In the genomic region with DNA sequence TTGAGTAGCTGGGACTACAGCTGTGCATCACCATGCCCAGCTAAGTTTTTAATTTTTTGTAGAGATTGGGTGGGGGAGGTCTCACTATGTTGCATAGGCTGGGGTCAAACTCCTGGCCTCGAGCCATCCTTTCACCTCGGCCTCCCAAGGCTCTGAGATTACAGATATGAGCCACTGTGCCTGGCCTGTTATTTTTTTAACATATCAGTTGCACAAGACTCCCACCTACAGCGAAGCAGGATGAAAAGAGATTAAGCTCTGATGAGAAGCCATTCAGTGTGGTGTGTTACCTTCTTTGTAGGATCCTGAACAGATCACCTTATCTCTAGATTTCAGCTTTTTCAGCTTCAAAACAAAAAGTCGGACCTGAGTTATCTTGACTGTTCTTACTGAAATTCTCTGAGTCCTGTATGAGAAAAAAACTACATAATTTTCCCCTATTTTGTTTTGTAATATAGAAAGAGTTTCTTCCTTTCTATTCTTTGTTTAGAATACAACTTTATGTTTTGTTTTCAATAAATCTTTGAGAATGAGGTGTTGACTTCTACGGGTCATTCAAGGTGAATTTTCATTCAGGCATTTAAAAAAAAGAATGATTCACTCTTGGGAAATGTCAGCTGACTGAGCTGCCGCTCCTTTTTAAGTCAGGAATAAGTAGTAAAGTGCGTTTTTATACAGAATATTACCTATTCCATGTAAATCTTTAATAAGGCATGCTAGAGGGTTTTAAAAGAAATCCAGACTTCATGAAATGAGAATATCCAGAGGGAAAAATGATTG, we compare ENCODE assay signal across 17 cellular contexts.
A peak's percentile ranks its signal among the peaks of the same experiment; 100 is the strongest.
DNase-seq lines count a peak whose midpoint lies in the region; ATAC-seq, FAIRE-seq and TF ChIP-seq lines count a peak whose summit lies in the region.
"Had no signal": no experiment of that assay in that cellular context is flagged by ENCODE, and none has a peak within 500 bp of the region (broad histone marks: within the 10 kb centered on the region; RNA-seq: fewer than 3 reads in every experiment).

No MANE protein-coding gene starts in this region.

- no peaks in the 10 kb centered on the region for H3K79me2 ChIP-seq in mammary epithelial cell (ENCODE audit: insufficient read depth, low read length)

- in situ Hi-C loops in mammary epithelial cell (cut with MboI; ENCODE audit: low sequenced_read_pairs in 2 of 2) = no loop called here
- in situ Hi-C loops in KBM-7 (cut with MboI; ENCODE audit: low pct_unique_long_range_greater_than_20kb, low sequenced_read_pairs) = no loop called here

- no peak overlapping the region for H3K9ac ChIP-seq in mammary epithelial cell (ENCODE audit: insufficient read depth, low read length)

- no peak overlapping the region for H3K4me2 ChIP-seq in mammary epithelial cell (ENCODE audit: insufficient read depth, low read depth, low read length)
- H3K4me2 ChIP-seq: PC-9 had no signal

- H4K20me1 ChIP-seq in mammary epithelial cell (ENCODE audit: insufficient read depth, low read length) = no peaks in the 10 kb centered on the region

- POLR2A ChIA-PET in MCF 10A (lab: Yijun Ruan, JAX) = interaction anchor here (0.9 to 1.5 kb wide), 4 partner anchors 10 to 374 kb away, joined by 3 to 4 read pairs (median 3); no protein-coding TSS in a partner anchor

- H3K27me3 Mint-ChIP-seq in MCF 10A (ENCODE audit: insufficient read depth, unreplicated experiment) = no peaks in the 10 kb centered on the region
- H3K27me3 Mint-ChIP-seq in stimulated activated memory B cell treated with anti-CD40 and anti-IgM and Interleukin-4, amounts not matched to agents 10 μg/mL and 1 μg/mL and 100 μg/mL, for 72 hours = no peaks in the 10 kb centered on the region

- H3K4me3 Mint-ChIP-seq in MCF 10A (ENCODE audit: unreplicated experiment) = peak overlapping the region; percentile 55
- no peak overlapping the region for H3K4me3 Mint-ChIP-seq in stimulated activated memory B cell treated with anti-CD40 and anti-IgM and Interleukin-4, amounts not matched to agents 10 μg/mL and 1 μg/mL and 100 μg/mL, for 72 hours
- H3K4me3 Mint-ChIP-seq: activated T-cell treated with anti-CD3 and anti-CD28 coated beads, Interleukin-2, amount 50 U/mL, for 24 hours; T-helper 1 cell treated with Interleukin-12 subunit alpha and Interleukin-12 subunit beta and Interleukin-4 antibody, amounts not matched to agents 30 μg/mL and 1 μg/mL, for 36 hours had no signal

- no peak for ATAC-seq in stimulated activated memory B cell treated with anti-CD40 and anti-IgM and Interleukin-4, amounts not matched to agents 10 μg/mL and 1 μg/mL and 100 μg/mL, for 72 hours

- no peak overlapping the region for H2AFZ ChIP-seq in mammary epithelial cell (ENCODE audit: low read depth, low read length)
- H2AFZ ChIP-seq: PC-9 had no signal

- H3K4me1 Mint-ChIP-seq in MCF 10A (ENCODE audit: insufficient read depth, unreplicated experiment) = peaks cover 25% of the 10 kb centered on the region
- no peaks in the 10 kb centered on the region for H3K4me1 Mint-ChIP-seq in stimulated activated memory B cell treated with anti-CD40 and anti-IgM and Interleukin-4, amounts not matched to agents 10 μg/mL and 1 μg/mL and 100 μg/mL, for 72 hours

- no peaks in the 10 kb centered on the region for H3K9me3 Mint-ChIP-seq in MCF 10A (ENCODE audit: unreplicated experiment)
- no peaks in the 10 kb centered on the region for H3K9me3 Mint-ChIP-seq in stimulated activated memory B cell treated with anti-CD40 and anti-IgM and Interleukin-4, amounts not matched to agents 10 μg/mL and 1 μg/mL and 100 μg/mL, for 72 hours
- H3K9me3 Mint-ChIP-seq: activated T-cell treated with anti-CD3 and anti-CD28 coated beads, Interleukin-2, amount 50 U/mL, for 24 hours; T-helper 1 cell treated with Interleukin-12 subunit alpha and Interleukin-12 subunit beta and Interleukin-4 antibody, amounts not matched to agents 30 μg/mL and 1 μg/mL, for 36 hours had no signal

- H3K36me3 ChIP-seq in mammary epithelial cell (ENCODE audit: insufficient read depth, low read length) (no peaks in the 10 kb centered on the region), bronchial epithelial cell (ENCODE audit: control insufficient read depth, insufficient read depth, low read length) (no peaks in the 10 kb centered on the region)

- DNase-seq in MCF 10A (ENCODE audit: unreplicated experiment) (peak; percentile 6), mammary epithelial cell (no peak), bronchial epithelial cell (ENCODE audit: low read depth) (peak; percentile 45), left kidney (ENCODE audit: low read depth, low spot score) (peak; percentile 57), KBM-7 (no peak), GM12892 (ENCODE audit: insufficient read length) (no peak)
- no peak for DNase-seq in effector CD4-positive, alpha-beta T cell
- DNase-seq: 8988T; activated CD4-positive, alpha-beta T cell treated with anti-CD3 and anti-CD28 coated beads for 48 hours; activated T-cell treated with anti-CD3 and anti-CD28 coated beads, Interleukin-2, amount 50 U/mL, for 24 hours; amniotic stem cell; COR-L47; NCI-H1092 treated with DMSO at 0.1 percent for 48 hours; NCI-H2227 treated with DMSO at 0.1 percent for 48 hours; PC-9 had no signal

- H3K27me3 ChIP-seq in mammary epithelial cell (ENCODE audit: insufficient read depth, low read length) = no peaks in the 10 kb centered on the region
- H3K27me3 ChIP-seq in bronchial epithelial cell (ENCODE audit: control insufficient read depth, insufficient read depth, low read length) = no peaks in the 10 kb centered on the region

- BruUV-seq in MCF 10A (replicated peaks; lab: Mats Ljungman, UMichigan) (no TSS peak), mammary epithelial cell (replicated peaks; lab: Mats Ljungman, UMichigan) (no TSS peak)

- H3K27ac Mint-ChIP-seq in MCF 10A (ENCODE audit: low read depth, unreplicated experiment) = peak overlapping the region; percentile 84
- no peak overlapping the region for H3K27ac Mint-ChIP-seq in stimulated activated memory B cell treated with anti-CD40 and anti-IgM and Interleukin-4, amounts not matched to agents 10 μg/mL and 1 μg/mL and 100 μg/mL, for 72 hours
- H3K27ac Mint-ChIP-seq: activated T-cell treated with anti-CD3 and anti-CD28 coated beads, Interleukin-2, amount 50 U/mL, for 24 hours; T-helper 1 cell treated with Interleukin-12 subunit alpha and Interleukin-12 subunit beta and Interleukin-4 antibody, amounts not matched to agents 30 μg/mL and 1 μg/mL, for 36 hours had no signal

- H3K27ac ChIP-seq in mammary epithelial cell (ENCODE audit: insufficient read depth, low read depth, low read length) = no peak overlapping the region
- H3K27ac ChIP-seq: PC-9 had no signal

- H3K4me1 ChIP-seq in mammary epithelial cell (ENCODE audit: insufficient read depth, low read length) = peaks cover 3% of the 10 kb centered on the region

- no peak for TF ChIP-seq POLR2A in GM12892 (IDR thresholded peaks at IDR 0.05; ENCODE audit: low read depth, low read length)

- H3K9me3 ChIP-seq in mammary epithelial cell (replicated peaks; ENCODE audit: insufficient read depth, low read length) = peaks cover 3% of the 10 kb centered on the region

- H3K36me3 Mint-ChIP-seq in MCF 10A (ENCODE audit: insufficient read depth, unreplicated experiment) = no peaks in the 10 kb centered on the region
- H3K36me3 Mint-ChIP-seq in stimulated activated memory B cell treated with anti-CD40 and anti-IgM and Interleukin-4, amounts not matched to agents 10 μg/mL and 1 μg/mL and 100 μg/mL, for 72 hours = no peaks in the 10 kb centered on the region

- dilution Hi-C loops in mammary epithelial cell (cut with HindIII; ENCODE audit: low sequenced_read_pairs) = no loop called here

- CTCF ChIA-PET in MCF 10A (lab: Yijun Ruan, JAX) = interaction anchor here (3.4 kb wide), 1 partner anchor 373 kb away, joined by 17 read pairs; no protein-coding TSS in a partner anchor
- CTCF ChIA-PET in mammary epithelial cell (lab: Charles Lee; ENCODE audit: low non-redundant PET) = no interaction called here

- no peak overlapping the region for H3K4me3 ChIP-seq in mammary epithelial cell (replicated peaks in 1 of 3; ENCODE audit: insufficient read depth in 1 of 3, low read depth in 2 of 3, low read length in 3 of 3)
- no peak overlapping the region for H3K4me3 ChIP-seq in bronchial epithelial cell (ENCODE audit: low read depth, low read length)
- H3K4me3 ChIP-seq: PC-9 had no signal

- TF ChIP-seq CTCF in MCF 10A (IDR thresholded peaks at IDR 0.05; ENCODE audit: unreplicated experiment) (no peak), mammary epithelial cell (conservative IDR thresholded peaks at IDR 0.05 in 1 of 2, IDR thresholded peaks at IDR 0.05 in 1 of 2; ENCODE audit: extremely low read depth in 1 of 2, insufficient read depth in 1 of 2, low read depth in 1 of 2, low read length in 2 of 2) (no peak), bronchial epithelial cell (IDR thresholded peaks at IDR 0.05; ENCODE audit: insufficient read depth, low read length, severe bottlenecking) (no peak)

- no peak for FAIRE-seq in bronchial epithelial cell (lab: Jason Lieb, UNC)
- FAIRE-seq in GM12892 (lab: Jason Lieb, UNC) = no peak

- 38% methylated on average over 6 of the region's 7 CpGs for WGBS in mammary epithelial cell (ENCODE audit: low coverage, missing lambda C conversion rate)

- intact Hi-C loops in MCF 10A (cut with micrococcal nuclease) (no loop called here), mammary epithelial cell (cut with micrococcal nuclease) (no loop called here)

Comparison
In these comparisons a context has a peak if more than half of its experiments do, and no peak if none do; other contexts are left out.
1. DNase-seq: peak in MCF 10A (single experiment), bronchial epithelial cell (single experiment) and left kidney (single experiment); none in mammary epithelial cell (single experiment), effector CD4-positive, alpha-beta T cell (single experiment), KBM-7 (single experiment) and GM12892 (single experiment).